Comparison of ENCODE assay signal across 9 cellular contexts in the genomic region with DNA sequence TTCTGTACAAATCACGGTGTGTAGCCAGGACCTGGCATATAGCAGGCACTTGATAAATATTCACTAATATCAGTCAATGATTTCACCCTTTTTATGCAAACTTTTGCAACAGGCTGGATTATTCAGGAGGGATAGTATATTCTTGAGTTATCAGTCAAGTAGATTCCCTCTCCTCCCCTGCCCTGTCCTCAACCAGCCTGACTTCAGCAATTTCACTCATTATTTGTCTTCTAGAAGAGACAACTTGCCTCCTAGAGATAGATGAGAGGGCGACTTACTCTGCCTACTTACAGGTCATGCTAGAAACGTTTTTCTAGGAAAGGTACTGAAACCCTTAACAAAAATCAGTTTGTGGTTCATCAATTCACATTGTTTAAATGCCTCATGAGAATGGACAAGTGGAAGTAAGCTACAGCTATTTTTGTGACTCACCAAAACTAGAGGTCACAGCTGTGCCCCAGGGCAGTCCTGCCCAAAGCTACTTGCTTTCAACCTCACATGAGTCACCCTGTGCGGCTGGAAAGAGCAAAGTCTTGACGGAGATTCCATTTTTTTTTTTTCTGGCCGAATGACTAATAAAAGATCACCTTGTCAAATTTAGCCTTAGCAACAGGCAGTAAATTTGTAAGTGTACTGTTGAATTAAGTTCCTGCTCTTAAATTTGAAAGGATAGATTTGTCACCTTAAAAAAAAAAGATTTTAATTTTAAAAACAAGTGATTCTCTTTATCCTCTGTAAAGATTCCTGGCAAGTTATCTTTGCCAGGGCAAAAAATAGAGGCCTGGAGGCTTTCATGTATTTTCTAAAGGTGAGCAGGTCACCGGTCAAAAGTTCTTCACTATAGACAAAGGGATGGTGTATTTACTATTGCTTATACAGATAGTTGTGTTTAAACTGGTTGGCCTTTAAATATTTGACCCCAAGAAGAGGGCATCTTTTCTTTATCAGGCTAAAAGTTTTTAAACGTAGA.
DNase-seq lines count a peak whose midpoint lies in the region; ATAC-seq, FAIRE-seq and TF ChIP-seq lines count a peak whose summit lies in the region.
"Had no signal": no experiment of that assay in that cellular context is flagged by ENCODE, and none has a peak within 500 bp of the region (broad histone marks: within the 10 kb centered on the region; RNA-seq: fewer than 3 reads in every experiment).

No MANE protein-coding gene starts in this region.

- peak overlapping the region; percentile 59 for H3K4me2 ChIP-seq in HepG2 (ENCODE audit: low read depth, low read length)

- no peak for TF ChIP-seq RAD21 in HepG2 (CRISPR knock-in tag; IDR thresholded peaks at IDR 0.05)

- H3K9me3 Mint-ChIP-seq in CD4-positive, alpha-beta memory T cell, result peaks cover 0 to 3% (median 0%) of the 10 kb centered on the region in 8 donors

- in situ Hi-C loops in HepG2 (cut with HindIII; ENCODE audit: extremely low pct_ligation_motif_present, low pct_unique_long_range_greater_than_20kb), result no loop called here

- 8% methylated on average over 8 of the region's 8 CpGs for WGBS in HepG2 (ENCODE audit: low lambda C conversion rate)

- TSS peak; percentile 93 for BruUV-seq in HepG2 (replicated peaks; lab: Mats Ljungman, UMichigan)
- no TSS peak for BruUV-seq in A673 (replicated peaks; lab: Mats Ljungman, UMichigan)

- TF ChIP-seq EP300 in HepG2 (IDR thresholded peaks at IDR 0.05; ENCODE audit: low read depth in 2 of 2, low read length in 2 of 2) (peak; percentile 71 to 90; a peak in 3 of 4 replicates), HepG2 (CRISPR knock-in tag; IDR thresholded peaks at IDR 0.05; ENCODE audit: borderline replicate concordance) (peak; percentile 60; the same call in 1 of the 2 replicates)

- no peaks in the 10 kb centered on the region for H3K79me2 ChIP-seq in HepG2 (ENCODE audit: insufficient read depth, low read length)

- H3K27ac ChIP-seq in HepG2 (ENCODE audit: extremely low read length, insufficient read depth, low read length) (peak overlapping the region; percentile 98), A673 (ENCODE audit: low read depth, low read length, poor library complexity, severe bottlenecking) (no peak overlapping the region)
- H3K27ac ChIP-seq in CD4-positive, alpha-beta memory T cell (ENCODE audit: low read depth, low read length), result no peak overlapping the region
- H3K27ac ChIP-seq: skin epidermis had no signal

- H3K4me3 Mint-ChIP-seq in CD4-positive, alpha-beta memory T cell, result no peak overlapping the region

- no peak overlapping the region for H2AFZ ChIP-seq in HepG2 (ENCODE audit: low read length)

- no peaks in the 10 kb centered on the region for H4K20me1 ChIP-seq in HepG2 (ENCODE audit: insufficient read depth, low read length)

- ATAC-seq in HG02759 (IDR thresholded peaks at IDR 0.05; ENCODE audit: unreplicated experiment) (peak; percentile 86), HepG2 (peak; percentile 97)
- ATAC-seq in activated CD4-positive, CD25-positive, alpha-beta regulatory T cell treated with anti-CD3 and anti-CD28 coated beads, Interleukin-2, amount 50 U/mL, for 24 hours, result no peak

- no peaks in the 10 kb centered on the region for H3K36me3 Mint-ChIP-seq in CD4-positive, alpha-beta memory T cell

- H3K4me1 ChIP-seq in HepG2 (ENCODE audit: insufficient read depth, low read length) (peaks cover 79% of the 10 kb centered on the region), A673 (ENCODE audit: insufficient read depth, low read length, poor library complexity, severe bottlenecking) (no peaks in the 10 kb centered on the region)
- H3K4me1 ChIP-seq in CD4-positive, alpha-beta memory T cell (ENCODE audit: insufficient read depth, low read length), result no peaks in the 10 kb centered on the region

- H3K36me3 ChIP-seq in HepG2 (replicated peaks in 1 of 2; ENCODE audit: control insufficient read depth in 1 of 2, insufficient read depth in 2 of 2, low read length in 2 of 2), result no peaks in the 10 kb centered on the region
- no peaks in the 10 kb centered on the region for H3K36me3 ChIP-seq in A673 (ENCODE audit: insufficient read depth, low read length, poor library complexity, severe bottlenecking)
- no peaks in the 10 kb centered on the region for H3K36me3 ChIP-seq in CD4-positive, alpha-beta memory T cell (ENCODE audit: insufficient read depth, low read length)

- H3K4me1 Mint-ChIP-seq in CD4-positive, alpha-beta memory T cell, result no peaks in the 10 kb centered on the region

- intact Hi-C loops in HepG2 (cut with micrococcal nuclease; ENCODE audit: unreplicated experiment) (loop anchor here (5.0 kb wide), 1 partner anchor 93 kb away; no protein-coding TSS in a partner anchor), A673 (cut with micrococcal nuclease; ENCODE audit: unreplicated experiment) (no loop called here)
- intact Hi-C loops in CD4-positive, alpha-beta memory T cell (cut with micrococcal nuclease), result no loop called here

- no peaks in the 10 kb centered on the region for H3K27me3 ChIP-seq in HepG2 (ENCODE audit: control insufficient read depth in 1 of 2, insufficient read depth in 2 of 2, low read length in 2 of 2)
- peaks cover 9% of the 10 kb centered on the region for H3K27me3 ChIP-seq in A673 (replicated peaks; ENCODE audit: insufficient read depth, low read depth, low read length, poor library complexity)
- no peaks in the 10 kb centered on the region for H3K27me3 ChIP-seq in CD4-positive, alpha-beta memory T cell (ENCODE audit: insufficient read depth, low read length)

- H3K27ac Mint-ChIP-seq in CD4-positive, alpha-beta memory T cell, result no peak overlapping the region

- TF ChIP-seq CTCF in HepG2 (CRISPR knock-in tag; IDR thresholded peaks at IDR 0.05) (no peak), A673 (conservative IDR thresholded peaks at IDR 0.05; ENCODE audit: low read depth, low read length) (no peak)

- DNase-seq in EL (peak; percentile 100), RPMI8226 (peak; percentile 77), HepG2 (ENCODE audit: low spot score) (peak; percentile 98), A673 (ENCODE audit: low spot score) (no peak), NCI-H2227 (lab: John Stamatoyannopoulos, UW; ENCODE audit: unreplicated experiment) (no peak)
- no peak for DNase-seq in CD4-positive, alpha-beta memory T cell

- no peak for TF ChIP-seq POLR2A in HepG2 (IDR thresholded peaks at IDR 0.05; ENCODE audit: insufficient read depth in 1 of 2, low read depth in 2 of 2, low read length in 2 of 2)

- POLR2A ChIA-PET in HepG2 (lab: Yijun Ruan, JAX) (no interaction called here), A673 (lab: Charles Lee; ENCODE audit: low non-redundant PET) (interaction anchor here (0.7 kb wide), 1 partner anchor 45 kb away, joined by 3 read pairs; no protein-coding TSS in a partner anchor)
- POLR2A ChIA-PET in CD4-positive, alpha-beta memory T cell (lab: Charles Lee; ENCODE audit: partially characterized antibody), result no interaction called here

- H3K9ac ChIP-seq in HepG2 (ENCODE audit: insufficient read depth, low read depth, low read length), result peak overlapping the region; percentile 70

- CTCF ChIA-PET in HepG2 (lab: Yijun Ruan, JAX; ENCODE audit: low intra/inter-chr PET ratio, low total read pairs), result interaction anchor here (1.3 kb wide), 1 partner anchor 18 kb away, joined by 3 read pairs; no protein-coding TSS in a partner anchor
- CTCF ChIA-PET in A673 (lab: Charles Lee), result no interaction called here
- CTCF ChIA-PET in CD4-positive, alpha-beta memory T cell (lab: Charles Lee; ENCODE audit: partially characterized antibody), result no interaction called here

- H3K9me3 ChIP-seq in HepG2 (ENCODE audit: low read length), result no peaks in the 10 kb centered on the region
- no peaks in the 10 kb centered on the region for H3K9me3 ChIP-seq in A673 (ENCODE audit: low read depth, low read length, poor library complexity, severe bottlenecking)
- H3K9me3 ChIP-seq in CD4-positive, alpha-beta memory T cell (ENCODE audit: control insufficient read depth in 1 of 2, low read length in 2 of 2), result no peaks in the 10 kb centered on the region

- FAIRE-seq in HepG2 (lab: Jason Lieb, UNC), result peak; percentile 97

- peaks cover 6 to 7% of the 10 kb centered on the region in 2 donors for H3K27me3 Mint-ChIP-seq in CD4-positive, alpha-beta memory T cell

- H3K4me3 ChIP-seq in HepG2 (replicated peaks in 1 of 3; ENCODE audit: insufficient read depth in 1 of 3, low read depth in 2 of 3, low read length in 3 of 3) (peak overlapping the region in 1 of 3 experiments; percentile 13; a peak in 1 of 6 replicates), A673 (ENCODE audit: low read depth, low read length, poor library complexity, severe bottlenecking) (no peak overlapping the region)
- no peak overlapping the region for H3K4me3 ChIP-seq in CD4-positive, alpha-beta memory T cell (ENCODE audit: low read length in 2 of 2)
- H3K4me3 ChIP-seq: skin epidermis had no signal

TF ChIP-seq in HepG2, 621 proteins besides CTCF, POLR2A, EP300 and RAD21 (continues in another document):
- TF ChIP-seq FOXA3 (CRISPR knock-in tag; IDR thresholded peaks at IDR 0.05) (peak; percentile 72), BCL6 (CRISPR knock-in tag; IDR thresholded peaks at IDR 0.05) (peak; percentile 88), IRF2 (CRISPR knock-in tag; IDR thresholded peaks at IDR 0.05) (no peak), ZSCAN9 (CRISPR knock-in tag; IDR thresholded peaks at IDR 0.05; ENCODE audit: borderline replicate concordance) (peak; percentile 44; the same call in 1 of the 2 replicates), SALL2 (CRISPR knock-in tag; IDR thresholded peaks at IDR 0.05) (0 out of 2 replicates have a peak, but pooled peaks have one; percentile 40)
- TF ChIP-seq, protein P1, sequence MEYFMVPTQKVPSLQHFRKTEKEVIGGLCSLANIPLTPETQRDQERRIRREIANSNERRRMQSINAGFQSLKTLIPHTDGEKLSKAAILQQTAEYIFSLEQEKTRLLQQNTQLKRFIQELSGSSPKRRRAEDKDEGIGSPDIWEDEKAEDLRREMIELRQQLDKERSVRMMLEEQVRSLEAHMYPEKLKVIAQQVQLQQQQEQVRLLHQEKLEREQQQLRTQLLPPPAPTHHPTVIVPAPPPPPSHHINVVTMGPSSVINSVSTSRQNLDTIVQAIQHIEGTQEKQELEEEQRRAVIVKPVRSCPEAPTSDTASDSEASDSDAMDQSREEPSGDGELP (IDR thresholded peaks at IDR 0.05; ENCODE audit: borderline replicate concordance, low read depth), result peak; percentile 94
- TF ChIP-seq, protein P2, sequence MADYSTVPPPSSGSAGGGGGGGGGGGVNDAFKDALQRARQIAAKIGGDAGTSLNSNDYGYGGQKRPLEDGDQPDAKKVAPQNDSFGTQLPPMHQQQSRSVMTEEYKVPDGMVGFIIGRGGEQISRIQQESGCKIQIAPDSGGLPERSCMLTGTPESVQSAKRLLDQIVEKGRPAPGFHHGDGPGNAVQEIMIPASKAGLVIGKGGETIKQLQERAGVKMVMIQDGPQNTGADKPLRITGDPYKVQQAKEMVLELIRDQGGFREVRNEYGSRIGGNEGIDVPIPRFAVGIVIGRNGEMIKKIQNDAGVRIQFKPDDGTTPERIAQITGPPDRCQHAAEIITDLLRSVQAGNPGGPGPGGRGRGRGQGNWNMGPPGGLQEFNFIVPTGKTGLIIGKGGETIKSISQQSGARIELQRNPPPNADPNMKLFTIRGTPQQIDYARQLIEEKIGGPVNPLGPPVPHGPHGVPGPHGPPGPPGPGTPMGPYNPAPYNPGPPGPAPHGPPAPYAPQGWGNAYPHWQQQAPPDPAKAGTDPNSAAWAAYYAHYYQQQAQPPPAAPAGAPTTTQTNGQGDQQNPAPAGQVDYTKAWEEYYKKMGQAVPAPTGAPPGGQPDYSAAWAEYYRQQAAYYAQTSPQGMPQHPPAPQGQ (CRISPR knock-in tag; IDR thresholded peaks at IDR 0.05; ENCODE audit: borderline replicate concordance), result no peak

Comparison
In these comparisons a context has a peak if more than half of its experiments do, and no peak if none do; other contexts are left out.
1. DNase-seq: peak in EL (single experiment), RPMI8226 (single experiment) and HepG2 (single experiment); none in A673 (single experiment), CD4-positive, alpha-beta memory T cell (0 of 5) and NCI-H2227 (single experiment).
2. ATAC-seq: peak in HG02759 (single experiment) and HepG2 (single experiment); none in activated CD4-positive, CD25-positive, alpha-beta regulatory T cell treated with anti-CD3 and anti-CD28 coated beads, Interleukin-2, amount 50 U/mL, for 24 hours (0 of 2).